In genomic region chr19:1280588-1281269, GRCh38 we compare ENCODE assay signal across 17 cellular contexts. TPM values are rescaled to one million over a fixed set of nuclear protein-coding genes. Genes with fewer than 3 reads are reported as not detected.
DNase-seq lines count a peak whose midpoint lies in the region; ATAC-seq, FAIRE-seq and TF ChIP-seq lines count a peak whose summit lies in the region.
"Had no signal": no experiment of that assay in that cellular context is flagged by ENCODE, and none has a peak within 500 bp of the region (broad histone marks: within the 10 kb centered on the region; RNA-seq: fewer than 3 reads in every experiment).

No MANE protein-coding gene starts in this region.

- H3K36me3 Mint-ChIP-seq in Caco-2 (ENCODE audit: insufficient read depth, unreplicated experiment) (peaks cover 39% of the 10 kb centered on the region), nephron (ENCODE audit: low read depth) (peaks cover 4% of the 10 kb centered on the region)

- H3K27me3 Mint-ChIP-seq in Caco-2 (ENCODE audit: insufficient read depth, unreplicated experiment) (no peaks in the 10 kb centered on the region), nephron (ENCODE audit: low read depth) (peaks cover 10% of the 10 kb centered on the region)

- H3K36me3 ChIP-seq in Caco-2 (ENCODE audit: control insufficient read depth, insufficient read depth, low read length), result peaks cover 3% of the 10 kb centered on the region
- H3K36me3 ChIP-seq in K562 (ENCODE audit: control insufficient read depth, insufficient read depth, low read length), result peaks cover 41% of the 10 kb centered on the region; the same call in 2 of the 3 replicates

- CTCF ChIA-PET in Caco-2 (lab: Charles Lee) (interaction anchor here (1.3 kb wide), 1 partner anchor 23 kb away, joined by 3 read pairs; no protein-coding TSS in a partner anchor), K562 (lab: Yijun Ruan, JAX; ENCODE audit: low intra/inter-chr PET ratio) (interaction anchor here (1.5 kb wide), 1 partner anchor 91 kb away, joined by 7 read pairs; no protein-coding TSS in a partner anchor)

- H2AFZ ChIP-seq in K562 (ENCODE audit: low read depth, low read length), result no peak overlapping the region

- peaks cover 17% of the 10 kb centered on the region for H3K79me2 ChIP-seq in K562 (ENCODE audit: control insufficient read depth, insufficient read depth, low read length)

- no peaks in the 10 kb centered on the region for H3K9me3 Mint-ChIP-seq in Caco-2 (ENCODE audit: unreplicated experiment)
- no peaks in the 10 kb centered on the region for H3K9me3 Mint-ChIP-seq in nephron

- POLR2A ChIA-PET in Caco-2 (lab: Charles Lee) (no interaction called here), K562 (lab: Yijun Ruan, JAX) (interaction anchor here (2.4 kb wide), 1 partner anchor 11 kb away, joined by 21 read pairs; the partner anchor contains the start of gene CIRBP)

- WGBS in K562 (ENCODE audit: insufficient coverage, low coverage, missing lambda C conversion rate), result 76% methylated on average over 27 of the region's 40 CpGs

- H3K9ac ChIP-seq in K562 (ENCODE audit: insufficient read depth in 1 of 2, low read depth in 2 of 2, low read length in 2 of 2), result peak overlapping the region in 1 of 2 experiments; percentile 21; a peak in 1 of 4 replicates
- H3K9ac ChIP-seq: BLaER1 had no signal

- DNase-seq in Caco-2 (no peak), K562 (ENCODE audit: extremely low read depth in 1 of 4, low spot score in 3 of 4) (no peak), HT-29 (ENCODE audit: low spot score) (no peak), NCI-H82 treated with DMSO at 0.1 percent for 48 hours (lab: John Stamatoyannopoulos, UW; ENCODE audit: unreplicated experiment) (no peak)
- DNase-seq: CD8-positive, alpha-beta memory T cell; DMS79 treated with DMSO at 0.1 percent for 48 hours; HCEC 1CT; Karpas-422; MG63; NCI-H1092; NCI-H146; NCI-H2081; NCI-H774 had no signal

- FAIRE-seq in K562 (lab: Jason Lieb, UNC), result no peak
- FAIRE-seq: A204.1 had no signal

- no peak for ATAC-seq in K562
- no peak for ATAC-seq in GM21576 (IDR thresholded peaks at IDR 0.05; ENCODE audit: unreplicated experiment)

- no peak for TF ChIP-seq POLR2A in K562 (conservative IDR thresholded peaks at IDR 0.05)

- intact Hi-C loops in Caco-2 (cut with micrococcal nuclease; ENCODE audit: unreplicated experiment), result no loop called here
- intact Hi-C loops in K562 (cut with micrococcal nuclease), result no loop called here

- BruUV-seq in Caco-2 (replicated peaks; lab: Mats Ljungman, UMichigan) (no TSS peak), K562 (replicated peaks; lab: Mats Ljungman, UMichigan) (no TSS peak)

- peak overlapping the region; percentile 12 for H3K27ac Mint-ChIP-seq in Caco-2 (ENCODE audit: unreplicated experiment)
- H3K27ac Mint-ChIP-seq in nephron, result no peak overlapping the region

- no peak overlapping the region for H3K4me3 Mint-ChIP-seq in Caco-2 (ENCODE audit: unreplicated experiment)
- H3K4me3 Mint-ChIP-seq in nephron, result peak overlapping the region in 2 of 3 experiments; percentile 17 to 31

- no peak for TF ChIP-seq EP300 in K562 (IDR thresholded peaks at IDR 0.05; ENCODE audit: low read length)

- H3K4me1 ChIP-seq in Caco-2, result peaks cover 34% of the 10 kb centered on the region
- peaks cover 11 to 80% of the 10 kb centered on the region in 2 experiments; a peak in 3 of 5 replicates for H3K4me1 ChIP-seq in K562 (replicated peaks in 1 of 2; ENCODE audit: control insufficient read depth in 2 of 2, insufficient read depth in 2 of 2, low read length in 2 of 2)

- H3K27ac ChIP-seq in K562 (ENCODE audit: extremely low read depth, low read depth, low read length), result no peak overlapping the region
- H3K27ac ChIP-seq: BLaER1 had no signal

- H3K4me1 Mint-ChIP-seq in Caco-2 (ENCODE audit: low read depth, unreplicated experiment) (peaks cover 24% of the 10 kb centered on the region), nephron (peaks cover 19% of the 10 kb centered on the region)

- TF ChIP-seq CTCF in Caco-2 (IDR thresholded peaks at IDR 0.05; ENCODE audit: insufficient read depth in 1 of 2, low read depth in 1 of 2, low read length in 1 of 2, severe bottlenecking in 1 of 2, unreplicated experiment in 1 of 2), result no peak
- TF ChIP-seq CTCF in K562 (IDR thresholded peaks at IDR 0.05 in 2 of 3, conservative IDR thresholded peaks at IDR 0.05 in 1 of 3; ENCODE audit: insufficient read depth in 2 of 3, low read depth in 1 of 3, low read length in 3 of 3), result no peak
- TF ChIP-seq CTCF in nephron (IDR thresholded peaks at IDR 0.05; ENCODE audit: unreplicated experiment in 3 of 3), result no peak

- H3K4me3 ChIP-seq in Caco-2 (ENCODE audit: low read depth, low read length) (no peak overlapping the region), K562 (no peak overlapping the region)
- H3K4me3 ChIP-seq: BLaER1, MG63 had no signal

- H3K9me3 ChIP-seq in Caco-2 (no peaks in the 10 kb centered on the region), K562 (replicated peaks; ENCODE audit: control insufficient read depth, insufficient read depth, low read depth, low read length) (no peaks in the 10 kb centered on the region)
- H3K9me3 ChIP-seq: BLaER1, MG63 had no signal

- TF ChIP-seq RAD21 in K562 (CRISPR knock-in tag; conservative IDR thresholded peaks at IDR 0.05 in 1 of 2, IDR thresholded peaks at IDR 0.05 in 1 of 2), result no peak

- in situ Hi-C loops in K562 (cut with MboI), result no loop called here

- no peak overlapping the region for H3K4me2 ChIP-seq in K562 (ENCODE audit: insufficient read depth, low read length)
- H3K4me2 ChIP-seq: BLaER1 had no signal

- H3K27me3 ChIP-seq in Caco-2 (replicated peaks; ENCODE audit: control insufficient read depth, insufficient read depth, low read length) (no peaks in the 10 kb centered on the region), K562 (ENCODE audit: control insufficient read depth in 2 of 2, insufficient read depth in 2 of 2, low read length in 2 of 2) (peaks cover 9 to 11% of the 10 kb centered on the region in 2 experiments; a peak in 3 of 5 replicates)

- H4K20me1 ChIP-seq in K562 (replicated peaks; ENCODE audit: control insufficient read depth, insufficient read depth, low read length), result peaks cover 20% of the 10 kb centered on the region

- no peaks in the 10 kb centered on the region for H3K9me1 ChIP-seq in K562 (ENCODE audit: control insufficient read depth, insufficient read depth, low read length)

RNA-seq across cellular contexts. Expression of gene EFNA2, which starts 4.9 kb away (rescaled TPM):
- total RNA-seq in Caco-2 (2022) (18.6 and 20.6 TPM in 2 replicates), K562 (2014; rRNA removed) (0.16 TPM in 1 of 2 replicates, not detected in the other), K562 (2014; rRNA removed; fragmentation: Illumina TruSeq; extraction: Trizol) (not detected in 2 replicates), K562 (2015; rRNA removed; fragmentation: Illumina TruSeq; extraction: Trizol) (not detected in 2 replicates), K562 (2021) (0.38 and 0.44 TPM in 2 replicates)
- not detected in 2 replicates for total RNA-seq in K562 (2011; cell fraction: chromatin; rRNA removed; ENCODE audit: low replicate concordance)
- total RNA-seq in K562 (2011; cell fraction: nucleolus; rRNA removed), result not detected in 2 replicates
- not detected in 2 replicates for total RNA-seq in K562 (2011; cell fraction: nucleoplasm; rRNA removed)
- polyA plus RNA-seq in K562 (2011; rRNA removed) (0.11 and 0.27 TPM in 2 replicates), K562 (2014; fragmentation: Illumina TruSeq; extraction: Trizol) (not detected in 2 replicates), K562 (2014; fragmentation: Nextera tagmentation; extraction: Ambion mirVana) (not detected), K562 (2014; rRNA removed) (0.12 and 0.15 TPM in 2 replicates)
- polyA plus RNA-seq in K562 (2011; cell fraction: cytosol; rRNA removed), result 0.34 and 0.88 TPM in 2 replicates
- polyA plus RNA-seq in K562 (2011; cell fraction: nucleus; rRNA removed), result 0.24 and 0.25 TPM in 2 replicates
- polyA plus RNA-seq in K562 (2012), result not detected in 2 replicates
- polyA minus RNA-seq in K562 (2011; rRNA and poly(A)+ RNA removed), result not detected in 2 replicates
- polyA minus RNA-seq in K562 (2011; cell fraction: cytosol; rRNA and poly(A)+ RNA removed), result not detected in 2 replicates
- polyA minus RNA-seq in K562 (2011; cell fraction: nucleus; rRNA and poly(A)+ RNA removed), result not detected in 2 replicates
- 43.6 and 48.5 TPM in 2 replicates for total RNA-seq in HT-29 (2014; rRNA removed; shearing (Covaris generic))
- total RNA-seq: CD8-positive, alpha-beta memory T cell had no signal
- polyA plus RNA-seq: CD8-positive, alpha-beta memory T cell had no signal

RNA-seq across cellular contexts. Expression of gene FAM174C, which starts 5.4 kb away (rescaled TPM):
- total RNA-seq in Caco-2 (2022) (51.0 and 56.3 TPM in 2 replicates), K562 (2014; rRNA removed) (72.2 and 108 TPM in 2 replicates), K562 (2014; rRNA removed; fragmentation: Illumina TruSeq; extraction: Trizol) (1.3 and 2.8 TPM in 2 replicates), K562 (2015; rRNA removed; fragmentation: Illumina TruSeq; extraction: Trizol) (40.3 and 42.6 TPM in 2 replicates), K562 (2021) (81.9 and 85.0 TPM in 2 replicates)
- total RNA-seq in K562 (2011; cell fraction: chromatin; rRNA removed; ENCODE audit: low replicate concordance), result 6.3 and 26.6 TPM in 2 replicates
- 40.9 and 47.0 TPM in 2 replicates for total RNA-seq in K562 (2011; cell fraction: nucleolus; rRNA removed)
- 20.7 and 26.9 TPM in 2 replicates for total RNA-seq in K562 (2011; cell fraction: nucleoplasm; rRNA removed)
- polyA plus RNA-seq in K562 (2011; rRNA removed) (20.3 and 30.4 TPM in 2 replicates), K562 (2014; fragmentation: Illumina TruSeq; extraction: Trizol) (11.7 and 56.4 TPM in 2 replicates), K562 (2014; fragmentation: Nextera tagmentation; extraction: Ambion mirVana) (1 to 10 TPM in 1 of 2 experiments, under 1 TPM in 1; 0.66 to 2.7 TPM), K562 (2014; rRNA removed) (89.6 and 119 TPM in 2 replicates)
- 58.0 and 177 TPM in 2 replicates for polyA plus RNA-seq in K562 (2011; cell fraction: cytosol; rRNA removed)
- polyA plus RNA-seq in K562 (2011; cell fraction: nucleus; rRNA removed), result 28.1 and 53.8 TPM in 2 replicates
- polyA plus RNA-seq in K562 (2012), result 65.9 and 75.4 TPM in 2 replicates
- 4.8 and 6.1 TPM in 2 replicates for polyA minus RNA-seq in K562 (2011; rRNA and poly(A)+ RNA removed)
- polyA minus RNA-seq in K562 (2011; cell fraction: cytosol; rRNA and poly(A)+ RNA removed), result 19.6 and 23.7 TPM in 2 replicates
- polyA minus RNA-seq in K562 (2011; cell fraction: nucleus; rRNA and poly(A)+ RNA removed), result 12.0 and 12.8 TPM in 2 replicates
- 156 and 183 TPM in 2 replicates for total RNA-seq in HT-29 (2014; rRNA removed; shearing (Covaris generic))

RNA-seq across cellular contexts. Expression of gene CIRBP, which starts 11.6 kb away (rescaled TPM):
- 289 and 331 TPM in 2 replicates for total RNA-seq in Caco-2 (2022)
- total RNA-seq in K562 (2011; cell fraction: chromatin; rRNA removed; ENCODE audit: low replicate concordance), result 283 and 504 TPM in 2 replicates
- total RNA-seq in K562 (2011; cell fraction: nucleolus; rRNA removed), result 457 and 483 TPM in 2 replicates
- 431 and 450 TPM in 2 replicates for total RNA-seq in K562 (2011; cell fraction: nucleoplasm; rRNA removed)
- total RNA-seq in K562 (2014; rRNA removed), result 168 and 249 TPM in 2 replicates
- total RNA-seq in K562 (2014; rRNA removed; fragmentation: Illumina TruSeq; extraction: Trizol), result 189 and 200 TPM in 2 replicates
- 176 and 206 TPM in 2 replicates for total RNA-seq in K562 (2015; rRNA removed; fragmentation: Illumina TruSeq; extraction: Trizol)
- total RNA-seq in K562 (2021), result 181 and 222 TPM in 2 replicates
- polyA plus RNA-seq in K562 (2011; rRNA removed), result 124 and 166 TPM in 2 replicates
- polyA plus RNA-seq in K562 (2011; cell fraction: cytosol; rRNA removed), result 92.3 and 201 TPM in 2 replicates
- polyA plus RNA-seq in K562 (2011; cell fraction: nucleus; rRNA removed), result 882 and 1,025 TPM in 2 replicates
- 288 and 291 TPM in 2 replicates for polyA plus RNA-seq in K562 (2012)
- polyA plus RNA-seq in K562 (2014; fragmentation: Illumina TruSeq; extraction: Trizol), result 222 and 345 TPM in 2 replicates
- polyA plus RNA-seq in K562 (2014; fragmentation: Nextera tagmentation; extraction: Ambion mirVana), result 10 to 100 TPM; 20.5 to 21.4 TPM
- polyA plus RNA-seq in K562 (2014; rRNA removed), result 306 and 327 TPM in 2 replicates
- 46.9 and 50.4 TPM in 2 replicates for polyA minus RNA-seq in K562 (2011; rRNA and poly(A)+ RNA removed)
- polyA minus RNA-seq in K562 (2011; cell fraction: cytosol; rRNA and poly(A)+ RNA removed), result 50.4 and 50.8 TPM in 2 replicates
- polyA minus RNA-seq in K562 (2011; cell fraction: nucleus; rRNA and poly(A)+ RNA removed), result 117 and 135 TPM in 2 replicates
- 72.3 and 72.7 TPM in 2 replicates for total RNA-seq in HT-29 (2014; rRNA removed; shearing (Covaris generic))

RNA-seq across cellular contexts. Expression of gene MIDN, which starts 32.3 kb away (rescaled TPM):
- total RNA-seq in Caco-2 (2022) (125 and 128 TPM in 2 replicates), K562 (2014; rRNA removed) (13.5 and 20.8 TPM in 2 replicates), K562 (2014; rRNA removed; fragmentation: Illumina TruSeq; extraction: Trizol) (3.9 and 4.8 TPM in 2 replicates), K562 (2015; rRNA removed; fragmentation: Illumina TruSeq; extraction: Trizol) (10.1 and 11.0 TPM in 2 replicates), K562 (2021) (120 and 121 TPM in 2 replicates)
- total RNA-seq in K562 (2011; cell fraction: chromatin; rRNA removed; ENCODE audit: low replicate concordance), result 30.7 and 106 TPM in 2 replicates
- total RNA-seq in K562 (2011; cell fraction: nucleolus; rRNA removed), result 81.7 and 90.7 TPM in 2 replicates
- total RNA-seq in K562 (2011; cell fraction: nucleoplasm; rRNA removed), result 55.1 and 88.1 TPM in 2 replicates
- polyA plus RNA-seq in K562 (2011; rRNA removed) (7.0 and 10.2 TPM in 2 replicates), K562 (2014; fragmentation: Illumina TruSeq; extraction: Trizol) (20.5 and 38.3 TPM in 2 replicates), K562 (2014; fragmentation: Nextera tagmentation; extraction: Ambion mirVana) (1 to 10 TPM in 1 of 2 experiments, under 1 TPM in 1; 0.17 to 1.5 TPM), K562 (2014; rRNA removed) (41.3 and 44.6 TPM in 2 replicates)
- 14.0 and 26.8 TPM in 2 replicates for polyA plus RNA-seq in K562 (2011; cell fraction: cytosol; rRNA removed)
- polyA plus RNA-seq in K562 (2011; cell fraction: nucleus; rRNA removed), result 44.8 and 87.0 TPM in 2 replicates
- polyA plus RNA-seq in K562 (2012), result 29.5 and 39.8 TPM in 2 replicates
- polyA minus RNA-seq in K562 (2011; rRNA and poly(A)+ RNA removed), result 2.7 and 3.0 TPM in 2 replicates
- polyA minus RNA-seq in K562 (2011; cell fraction: cytosol; rRNA and poly(A)+ RNA removed), result 29.9 and 43.2 TPM in 2 replicates
- polyA minus RNA-seq in K562 (2011; cell fraction: nucleus; rRNA and poly(A)+ RNA removed), result 28.0 and 34.2 TPM in 2 replicates
- total RNA-seq in HT-29 (2014; rRNA removed; shearing (Covaris generic)), result 32.5 and 38.6 TPM in 2 replicates

RNA-seq across cellular contexts. Expression of gene ATP5F1D, which starts 39.2 kb away (rescaled TPM):
- 126 and 140 TPM in 2 replicates for total RNA-seq in Caco-2 (2022)
- total RNA-seq in K562 (2011; cell fraction: chromatin; rRNA removed; ENCODE audit: low replicate concordance), result 42.1 and 110 TPM in 2 replicates
- total RNA-seq in K562 (2011; cell fraction: nucleolus; rRNA removed), result 116 and 129 TPM in 2 replicates
- 74.0 and 85.6 TPM in 2 replicates for total RNA-seq in K562 (2011; cell fraction: nucleoplasm; rRNA removed)
- total RNA-seq in K562 (2014; rRNA removed), result 135 and 145 TPM in 2 replicates
- total RNA-seq in K562 (2014; rRNA removed; fragmentation: Illumina TruSeq; extraction: Trizol), result 3.9 and 4.6 TPM in 2 replicates
- 65.2 and 73.0 TPM in 2 replicates for total RNA-seq in K562 (2015; rRNA removed; fragmentation: Illumina TruSeq; extraction: Trizol)
- total RNA-seq in K562 (2021), result 409 and 434 TPM in 2 replicates
- polyA plus RNA-seq in K562 (2011; rRNA removed), result 36.8 and 58.7 TPM in 2 replicates
- polyA plus RNA-seq in K562 (2011; cell fraction: cytosol; rRNA removed), result 119 and 471 TPM in 2 replicates
- polyA plus RNA-seq in K562 (2011; cell fraction: nucleus; rRNA removed), result 90.5 and 137 TPM in 2 replicates
- 278 and 318 TPM in 2 replicates for polyA plus RNA-seq in K562 (2012)
- 18.7 and 106 TPM in 2 replicates for polyA plus RNA-seq in K562 (2014; fragmentation: Illumina TruSeq; extraction: Trizol)
- polyA plus RNA-seq in K562 (2014; fragmentation: Nextera tagmentation; extraction: Ambion mirVana), result 10 to 100 TPM in 1 of 2 experiments, 1 to 10 TPM in 1; 9.7 to 23.3 TPM
- 233 and 236 TPM in 2 replicates for polyA plus RNA-seq in K562 (2014; rRNA removed)
- polyA minus RNA-seq in K562 (2011; rRNA and poly(A)+ RNA removed), result 16.5 and 29.9 TPM in 2 replicates
- 115 and 175 TPM in 2 replicates for polyA minus RNA-seq in K562 (2011; cell fraction: cytosol; rRNA and poly(A)+ RNA removed)
- polyA minus RNA-seq in K562 (2011; cell fraction: nucleus; rRNA and poly(A)+ RNA removed), result 28.8 and 35.8 TPM in 2 replicates
- 142 and 159 TPM in 2 replicates for total RNA-seq in HT-29 (2014; rRNA removed; shearing (Covaris generic))

Comparison
In these comparisons a context has a peak if more than half of its experiments do, and no peak if none do; other contexts are left out.
1. RNA of gene EFNA2, which starts 4.9 kb away (total RNA-seq): 43.6 to 48.5 TPM in HT-29 and 18.6 to 20.6 TPM in Caco-2; 0.16 to 0.44 TPM in K562; every median in the first group is over 10 times any median in the second.